In the genomic region with DNA sequence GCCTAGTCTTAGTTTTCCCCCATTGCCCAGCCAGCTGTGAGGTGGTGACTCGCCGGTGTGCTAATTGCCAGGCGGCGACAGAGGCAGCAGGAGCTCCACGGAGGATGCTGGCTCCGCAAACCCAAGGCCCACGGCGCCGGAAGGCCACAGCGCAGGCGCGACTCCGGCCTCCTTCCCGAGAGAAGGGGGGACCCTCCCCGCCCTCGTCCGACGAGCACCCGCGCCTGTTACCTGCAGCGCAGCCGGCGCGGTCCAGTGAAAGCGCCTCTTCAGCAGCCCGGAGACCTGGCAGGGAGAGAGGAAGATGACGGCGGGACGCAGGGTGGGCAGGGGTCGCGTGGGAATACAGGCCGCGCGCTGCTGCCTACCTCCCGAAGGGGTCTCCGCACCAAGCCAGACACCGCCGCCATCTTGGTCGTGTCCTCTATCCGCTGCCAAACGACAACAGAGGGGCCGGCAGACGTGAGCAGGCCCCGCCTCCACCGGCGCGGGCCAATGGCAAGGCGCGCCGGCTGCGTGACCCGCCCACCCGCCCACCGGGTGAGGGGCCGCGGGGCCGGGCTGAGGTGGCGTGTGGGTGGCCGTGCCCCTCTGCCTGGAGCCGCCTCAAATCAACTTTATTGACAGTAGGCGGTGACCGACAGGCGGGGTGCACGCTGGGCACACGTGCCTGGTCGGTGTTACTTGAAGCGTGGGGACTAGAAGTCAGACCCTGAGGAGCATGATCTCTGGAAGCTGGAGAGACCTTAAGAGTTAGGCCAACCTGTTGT, we compare ENCODE assay signal across 1 cellular context.
TF ChIP-seq lines count a peak whose summit lies in the region.

A gene (minus strand): TSS at position 433 of the 770 bp plus-strand sequence. CDS start 23 bp downstream, at position 410.

TF ChIP-seq in K562, 482 proteins besides CTCF, POLR2A, EP300 and RAD21 (continued from another document and continues in another):
- TF ChIP-seq, protein P1, sequence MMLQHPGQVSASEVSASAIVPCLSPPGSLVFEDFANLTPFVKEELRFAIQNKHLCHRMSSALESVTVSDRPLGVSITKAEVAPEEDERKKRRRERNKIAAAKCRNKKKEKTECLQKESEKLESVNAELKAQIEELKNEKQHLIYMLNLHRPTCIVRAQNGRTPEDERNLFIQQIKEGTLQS (IDR thresholded peaks at IDR 0.05): no peak
- TF ChIP-seq, protein P1 (CRISPR knock-in tag; conservative IDR thresholded peaks at IDR 0.05): no peak
- TF ChIP-seq, protein P2, sequence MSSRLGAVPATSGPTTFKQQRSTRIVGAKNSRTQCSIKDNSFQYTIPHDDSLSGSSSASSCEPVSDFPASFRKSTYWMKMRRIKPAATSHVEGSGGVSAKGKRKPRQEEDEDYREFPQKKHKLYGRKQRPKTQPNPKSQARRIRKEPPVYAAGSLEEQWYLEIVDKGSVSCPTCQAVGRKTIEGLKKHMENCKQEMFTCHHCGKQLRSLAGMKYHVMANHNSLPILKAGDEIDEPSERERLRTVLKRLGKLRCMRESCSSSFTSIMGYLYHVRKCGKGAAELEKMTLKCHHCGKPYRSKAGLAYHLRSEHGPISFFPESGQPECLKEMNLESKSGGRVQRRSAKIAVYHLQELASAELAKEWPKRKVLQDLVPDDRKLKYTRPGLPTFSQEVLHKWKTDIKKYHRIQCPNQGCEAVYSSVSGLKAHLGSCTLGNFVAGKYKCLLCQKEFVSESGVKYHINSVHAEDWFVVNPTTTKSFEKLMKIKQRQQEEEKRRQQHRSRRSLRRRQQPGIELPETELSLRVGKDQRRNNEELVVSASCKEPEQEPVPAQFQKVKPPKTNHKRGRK (tag; IDR thresholded peaks at IDR 0.05): no peak
- TF ChIP-seq ZNF354B (CRISPR knock-in tag; IDR thresholded peaks at IDR 0.05) (no peak), ZNF324 (CRISPR knock-in tag; IDR thresholded peaks at IDR 0.05) (no peak), POU5F1 (IDR thresholded peaks at IDR 0.05; ENCODE audit: borderline replicate concordance, low read depth, low read length, partially characterized antibody) (no peak), HDAC8 (tag; IDR thresholded peaks at IDR 0.05) (no peak), HMGN3 (IDR thresholded peaks at IDR 0.05; ENCODE audit: borderline replicate concordance, extremely low read depth, insufficient read length, low read depth, low read length) (no peak), ZNF41 (CRISPR knock-in tag; conservative IDR thresholded peaks at IDR 0.05) (no peak), HEY1 (CRISPR knock-in tag; IDR thresholded peaks at IDR 0.05; ENCODE audit: borderline replicate concordance) (no peak), SP1 (CRISPR knock-in tag; IDR thresholded peaks at IDR 0.05) (peak; percentile 64), EWSR1 (IDR thresholded peaks at IDR 0.05; ENCODE audit: borderline replicate concordance, low read depth, partially characterized antibody) (no peak), RFX7 (CRISPR knock-in tag; IDR thresholded peaks at IDR 0.05) (no peak), STAT5B (CRISPR knock-in tag; IDR thresholded peaks at IDR 0.05) (no peak), SMARCA4 (IDR thresholded peaks at IDR 0.05) (0 out of 2 replicates have a peak, but pooled peaks have one; percentile 8), MYC (IDR thresholded peaks at IDR 0.05; ENCODE audit: low read depth, low read length) (peak; percentile 49), MYC (CRISPR knock-in tag; IDR thresholded peaks at IDR 0.05; ENCODE audit: borderline replicate concordance, low read depth) (no peak), PTRF (tag; IDR thresholded peaks at IDR 0.05) (no peak), TAF7 (tag; IDR thresholded peaks at IDR 0.05) (peak; percentile 60; the same call in 1 of the 2 replicates), DDX20 (tag; IDR thresholded peaks at IDR 0.05; ENCODE audit: low read depth) (no peak), TARDBP (IDR thresholded peaks at IDR 0.05) (no peak), KDM4B (IDR thresholded peaks at IDR 0.05; ENCODE audit: borderline replicate concordance in 2 of 2, low read depth in 1 of 2) (peak in 1 of 2 experiments; percentile 69; a peak in 1 of 4 replicates), MIER1 (IDR thresholded peaks at IDR 0.05; ENCODE audit: low read depth) (no peak), SMAD3 (CRISPR knock-in tag; conservative IDR thresholded peaks at IDR 0.05) (0 out of 2 replicates have a peak, but pooled peaks have one; percentile 25), ARID1B (IDR thresholded peaks at IDR 0.05) (no peak), BACH1 (tag; IDR thresholded peaks at IDR 0.05) (no peak), TCFL5 (CRISPR knock-in tag; conservative IDR thresholded peaks at IDR 0.05) (no peak), CHCHD3 (CRISPR knock-in tag; IDR thresholded peaks at IDR 0.05) (no peak), ATF7 (IDR thresholded peaks at IDR 0.05) (peak; percentile 61; the same call in 1 of the 2 replicates), CXXC5 (CRISPR knock-in tag; IDR thresholded peaks at IDR 0.05) (peak; percentile 75), CHD2 (IDR thresholded peaks at IDR 0.05; ENCODE audit: low read depth, low read length) (no peak), POLR2B (IDR thresholded peaks at IDR 0.05; ENCODE audit: low read depth, partially characterized antibody) (peak; percentile 87), COPS2 (conservative IDR thresholded peaks at IDR 0.05) (no peak), ZNF282 (CRISPR knock-in tag; IDR thresholded peaks at IDR 0.05) (no peak)
- TF ChIP-seq, protein P3, sequence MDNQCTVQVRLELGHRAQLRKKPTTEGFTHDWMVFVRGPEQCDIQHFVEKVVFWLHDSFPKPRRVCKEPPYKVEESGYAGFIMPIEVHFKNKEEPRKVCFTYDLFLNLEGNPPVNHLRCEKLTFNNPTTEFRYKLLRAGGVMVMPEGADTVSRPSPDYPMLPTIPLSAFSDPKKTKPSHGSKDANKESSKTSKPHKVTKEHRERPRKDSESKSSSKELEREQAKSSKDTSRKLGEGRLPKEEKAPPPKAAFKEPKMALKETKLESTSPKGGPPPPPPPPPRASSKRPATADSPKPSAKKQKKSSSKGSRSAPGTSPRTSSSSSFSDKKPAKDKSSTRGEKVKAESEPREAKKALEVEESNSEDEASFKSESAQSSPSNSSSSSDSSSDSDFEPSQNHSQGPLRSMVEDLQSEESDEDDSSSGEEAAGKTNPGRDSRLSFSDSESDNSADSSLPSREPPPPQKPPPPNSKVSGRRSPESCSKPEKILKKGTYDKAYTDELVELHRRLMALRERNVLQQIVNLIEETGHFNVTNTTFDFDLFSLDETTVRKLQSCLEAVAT (IDR thresholded peaks at IDR 0.05): no peak
- TF ChIP-seq, protein P4, sequence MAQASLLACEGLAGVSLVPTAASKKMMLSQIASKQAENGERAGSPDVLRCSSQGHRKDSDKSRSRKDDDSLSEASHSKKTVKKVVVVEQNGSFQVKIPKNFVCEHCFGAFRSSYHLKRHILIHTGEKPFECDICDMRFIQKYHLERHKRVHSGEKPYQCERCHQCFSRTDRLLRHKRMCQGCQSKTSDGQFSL (CRISPR knock-in tag; IDR thresholded peaks at IDR 0.05): no peak
- TF ChIP-seq, protein P4 (tag; IDR thresholded peaks at IDR 0.05): no peak
- TF ChIP-seq, protein P5, sequence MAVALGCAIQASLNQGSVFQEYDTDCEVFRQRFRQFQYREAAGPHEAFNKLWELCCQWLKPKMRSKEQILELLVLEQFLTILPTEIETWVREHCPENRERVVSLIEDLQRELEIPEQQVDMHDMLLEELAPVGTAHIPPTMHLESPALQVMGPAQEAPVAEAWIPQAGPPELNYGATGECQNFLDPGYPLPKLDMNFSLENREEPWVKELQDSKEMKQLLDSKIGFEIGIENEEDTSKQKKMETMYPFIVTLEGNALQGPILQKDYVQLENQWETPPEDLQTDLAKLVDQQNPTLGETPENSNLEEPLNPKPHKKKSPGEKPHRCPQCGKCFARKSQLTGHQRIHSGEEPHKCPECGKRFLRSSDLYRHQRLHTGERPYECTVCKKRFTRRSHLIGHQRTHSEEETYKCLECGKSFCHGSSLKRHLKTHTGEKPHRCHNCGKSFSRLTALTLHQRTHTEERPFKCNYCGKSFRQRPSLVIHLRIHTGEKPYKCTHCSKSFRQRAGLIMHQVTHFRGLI (CRISPR knock-in tag; IDR thresholded peaks at IDR 0.05): no peak
- TF ChIP-seq, protein P6, sequence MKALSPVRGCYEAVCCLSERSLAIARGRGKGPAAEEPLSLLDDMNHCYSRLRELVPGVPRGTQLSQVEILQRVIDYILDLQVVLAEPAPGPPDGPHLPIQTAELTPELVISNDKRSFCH (CRISPR knock-in tag; IDR thresholded peaks at IDR 0.05): no peak
- TF ChIP-seq, protein P6 (tag; IDR thresholded peaks at IDR 0.05): no peak
- TF ChIP-seq, protein P7, sequence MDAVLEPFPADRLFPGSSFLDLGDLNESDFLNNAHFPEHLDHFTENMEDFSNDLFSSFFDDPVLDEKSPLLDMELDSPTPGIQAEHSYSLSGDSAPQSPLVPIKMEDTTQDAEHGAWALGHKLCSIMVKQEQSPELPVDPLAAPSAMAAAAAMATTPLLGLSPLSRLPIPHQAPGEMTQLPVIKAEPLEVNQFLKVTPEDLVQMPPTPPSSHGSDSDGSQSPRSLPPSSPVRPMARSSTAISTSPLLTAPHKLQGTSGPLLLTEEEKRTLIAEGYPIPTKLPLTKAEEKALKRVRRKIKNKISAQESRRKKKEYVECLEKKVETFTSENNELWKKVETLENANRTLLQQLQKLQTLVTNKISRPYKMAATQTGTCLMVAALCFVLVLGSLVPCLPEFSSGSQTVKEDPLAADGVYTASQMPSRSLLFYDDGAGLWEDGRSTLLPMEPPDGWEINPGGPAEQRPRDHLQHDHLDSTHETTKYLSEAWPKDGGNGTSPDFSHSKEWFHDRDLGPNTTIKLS (IDR thresholded peaks at IDR 0.05; ENCODE audit: borderline replicate concordance, low read depth): no peak
- TF ChIP-seq, protein P8, sequence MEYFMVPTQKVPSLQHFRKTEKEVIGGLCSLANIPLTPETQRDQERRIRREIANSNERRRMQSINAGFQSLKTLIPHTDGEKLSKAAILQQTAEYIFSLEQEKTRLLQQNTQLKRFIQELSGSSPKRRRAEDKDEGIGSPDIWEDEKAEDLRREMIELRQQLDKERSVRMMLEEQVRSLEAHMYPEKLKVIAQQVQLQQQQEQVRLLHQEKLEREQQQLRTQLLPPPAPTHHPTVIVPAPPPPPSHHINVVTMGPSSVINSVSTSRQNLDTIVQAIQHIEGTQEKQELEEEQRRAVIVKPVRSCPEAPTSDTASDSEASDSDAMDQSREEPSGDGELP (CRISPR knock-in tag; IDR thresholded peaks at IDR 0.05; ENCODE audit: borderline replicate concordance): peak; percentile 81
- TF ChIP-seq, protein P9, sequence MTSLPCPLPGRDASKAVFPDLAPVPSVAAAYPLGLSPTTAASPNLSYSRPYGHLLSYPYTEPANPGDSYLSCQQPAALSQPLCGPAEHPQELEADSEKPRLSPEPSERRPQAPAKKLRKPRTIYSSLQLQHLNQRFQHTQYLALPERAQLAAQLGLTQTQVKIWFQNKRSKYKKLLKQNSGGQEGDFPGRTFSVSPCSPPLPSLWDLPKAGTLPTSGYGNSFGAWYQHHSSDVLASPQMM (CRISPR knock-in tag; IDR thresholded peaks at IDR 0.05): no peak
- TF ChIP-seq, protein P10, sequence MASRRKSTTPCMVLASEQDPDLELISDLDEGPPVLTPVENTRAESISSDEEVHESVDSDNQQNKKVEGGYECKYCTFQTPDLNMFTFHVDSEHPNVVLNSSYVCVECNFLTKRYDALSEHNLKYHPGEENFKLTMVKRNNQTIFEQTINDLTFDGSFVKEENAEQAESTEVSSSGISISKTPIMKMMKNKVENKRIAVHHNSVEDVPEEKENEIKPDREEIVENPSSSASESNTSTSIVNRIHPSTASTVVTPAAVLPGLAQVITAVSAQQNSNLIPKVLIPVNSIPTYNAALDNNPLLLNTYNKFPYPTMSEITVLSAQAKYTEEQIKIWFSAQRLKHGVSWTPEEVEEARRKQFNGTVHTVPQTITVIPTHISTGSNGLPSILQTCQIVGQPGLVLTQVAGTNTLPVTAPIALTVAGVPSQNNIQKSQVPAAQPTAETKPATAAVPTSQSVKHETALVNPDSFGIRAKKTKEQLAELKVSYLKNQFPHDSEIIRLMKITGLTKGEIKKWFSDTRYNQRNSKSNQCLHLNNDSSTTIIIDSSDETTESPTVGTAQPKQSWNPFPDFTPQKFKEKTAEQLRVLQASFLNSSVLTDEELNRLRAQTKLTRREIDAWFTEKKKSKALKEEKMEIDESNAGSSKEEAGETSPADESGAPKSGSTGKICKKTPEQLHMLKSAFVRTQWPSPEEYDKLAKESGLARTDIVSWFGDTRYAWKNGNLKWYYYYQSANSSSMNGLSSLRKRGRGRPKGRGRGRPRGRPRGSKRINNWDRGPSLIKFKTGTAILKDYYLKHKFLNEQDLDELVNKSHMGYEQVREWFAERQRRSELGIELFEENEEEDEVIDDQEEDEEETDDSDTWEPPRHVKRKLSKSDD (conservative IDR thresholded peaks at IDR 0.05; ENCODE audit: low read length): no peak
- TF ChIP-seq, protein P11, sequence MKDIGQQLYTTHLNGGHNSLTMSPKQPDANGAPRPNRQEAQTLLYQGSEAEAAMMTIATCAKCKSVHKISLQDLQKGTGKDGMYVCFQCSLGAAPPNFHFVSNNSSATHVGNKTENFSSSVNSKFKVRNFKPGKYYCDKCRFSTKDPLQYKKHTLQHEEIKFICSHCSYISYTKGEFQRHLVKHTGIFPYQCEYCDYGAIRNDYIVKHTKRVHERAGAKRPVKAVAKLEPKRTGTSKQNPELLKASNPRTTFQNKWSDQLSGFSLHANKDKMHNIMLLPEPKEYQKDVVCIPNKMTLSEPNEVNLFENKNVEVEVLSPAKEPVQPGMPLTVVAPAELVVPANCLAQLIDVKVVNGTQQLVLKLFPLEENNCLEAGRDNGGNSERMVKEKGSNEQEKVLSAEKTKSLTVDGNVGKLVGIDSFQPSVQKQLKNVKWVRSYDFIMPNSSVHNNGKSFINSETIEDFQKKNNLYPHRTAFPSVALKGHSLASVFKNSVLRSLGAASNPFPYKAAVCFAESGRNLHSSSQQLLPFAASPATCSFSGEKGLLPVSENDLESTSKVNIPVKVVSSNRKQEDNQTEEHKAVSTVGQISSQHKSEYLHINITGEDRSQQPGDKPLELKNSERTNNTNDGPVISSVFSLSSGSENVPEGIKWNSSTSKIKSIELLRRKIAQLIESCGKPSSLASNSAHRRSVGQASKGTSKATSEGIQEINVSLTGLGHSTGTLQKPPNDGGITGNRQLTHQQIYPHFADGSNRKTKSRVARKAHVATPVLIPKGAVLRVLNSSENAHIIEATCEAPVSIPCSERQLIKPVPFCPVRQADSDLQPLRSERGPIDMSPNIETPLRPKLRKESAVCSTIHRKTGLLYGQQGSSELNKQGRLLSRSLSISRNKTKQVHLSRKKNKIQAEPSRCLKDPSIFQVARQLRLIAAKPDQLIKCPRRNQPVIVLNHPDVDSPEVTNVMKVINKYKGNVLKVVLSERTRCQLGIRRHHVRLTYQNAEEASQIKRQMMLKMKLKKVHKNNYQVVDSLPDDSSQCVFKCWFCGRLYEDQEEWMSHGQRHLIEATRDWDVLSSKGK (CRISPR knock-in tag; IDR thresholded peaks at IDR 0.05): no peak
- TF ChIP-seq, protein P12, sequence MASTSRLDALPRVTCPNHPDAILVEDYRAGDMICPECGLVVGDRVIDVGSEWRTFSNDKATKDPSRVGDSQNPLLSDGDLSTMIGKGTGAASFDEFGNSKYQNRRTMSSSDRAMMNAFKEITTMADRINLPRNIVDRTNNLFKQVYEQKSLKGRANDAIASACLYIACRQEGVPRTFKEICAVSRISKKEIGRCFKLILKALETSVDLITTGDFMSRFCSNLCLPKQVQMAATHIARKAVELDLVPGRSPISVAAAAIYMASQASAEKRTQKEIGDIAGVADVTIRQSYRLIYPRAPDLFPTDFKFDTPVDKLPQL (IDR thresholded peaks at IDR 0.05; ENCODE audit: extremely low read depth, insufficient read length): no peak
